Comparison of ENCODE assay signal across 21 cellular contexts in genomic region chr2:23423873-23424680, GRCh38. TPM values are rescaled to one million over a fixed set of nuclear protein-coding genes. Genes with fewer than 3 reads are reported as not detected.
A peak's percentile ranks its signal among the peaks of the same experiment; 100 is the strongest.
DNase-seq lines count a peak whose midpoint lies in the region; ATAC-seq and TF ChIP-seq lines count a peak whose summit lies in the region.
"Had no signal": no experiment of that assay in that cellular context is flagged by ENCODE, and none has a peak within 500 bp of the region (broad histone marks: within the 10 kb centered on the region; RNA-seq: fewer than 3 reads in every experiment).

No MANE protein-coding gene starts in this region.

- peaks cover 1% of the 10 kb centered on the region; the same call in 1 of the 2 replicates for H3K79me2 ChIP-seq in SK-N-SH (ENCODE audit: insufficient read depth)

- H2AK9ac ChIP-seq in IMR-90 (replicated peaks; ENCODE audit: low read depth, low read length, poor library complexity) = no peak overlapping the region

- H3F3A ChIP-seq in SK-N-SH (replicated peaks; ENCODE audit: insufficient read depth) = no peaks in the 10 kb centered on the region

- no peak overlapping the region for H3K4me3 ChIP-seq in IMR-90 (ENCODE audit: insufficient read depth, low read depth, low read length)
- no peak overlapping the region for H3K4me3 ChIP-seq in esophagus muscularis mucosa
- no peak overlapping the region for H3K4me3 ChIP-seq in neuronal stem cell (ENCODE audit: low read length in 2 of 2)
- no peak overlapping the region for H3K4me3 ChIP-seq in SK-N-SH (ENCODE audit: low read depth in 2 of 2, low read length in 1 of 2)

- H3K27ac ChIP-seq in IMR-90 (ENCODE audit: insufficient read depth, low read length) = no peak overlapping the region
- peak overlapping the region in 3 of 4 donors; percentile 16 to 32 (median 28) for H3K27ac ChIP-seq in esophagus muscularis mucosa (replicated peaks in 1 of 4)
- H3K27ac ChIP-seq in neuronal stem cell (replicated peaks; ENCODE audit: low read length) = no peak overlapping the region
- no peak overlapping the region for H3K27ac ChIP-seq in SK-N-SH (ENCODE audit: low read depth in 2 of 2, low read length in 1 of 2)
- H3K27ac ChIP-seq: C4-2B had no signal

- H4K8ac ChIP-seq in IMR-90 (ENCODE audit: low read depth in 2 of 2, low read length in 2 of 2) = no peak overlapping the region
- no peak overlapping the region for H4K8ac ChIP-seq in neuronal stem cell (ENCODE audit: low read depth, low read length)

- no peak for TF ChIP-seq EP300 in esophagus muscularis mucosa (IDR thresholded peaks at IDR 0.05)
- TF ChIP-seq EP300 in SK-N-SH (IDR thresholded peaks at IDR 0.05; ENCODE audit: borderline replicate concordance in 1 of 2, low read depth in 1 of 2, low read length in 1 of 2) = no peak

- peak overlapping the region; percentile 18 for H2BK12ac ChIP-seq in neuronal stem cell (ENCODE audit: low read length)

- H3K18ac ChIP-seq in IMR-90 (ENCODE audit: low read depth, low read length) (no peak overlapping the region), neuronal stem cell (ENCODE audit: low read length) (peak overlapping the region; percentile 39)

- intact Hi-C loops in IMR-90 (cut with micrococcal nuclease) = no loop called here
- intact Hi-C loops in esophagus muscularis mucosa (cut with DNase I) = loop anchor here (10.0 kb wide), 1 partner anchor 61 kb away; no protein-coding TSS in a partner anchor

- peak; percentile 53 for ATAC-seq in GM18867 (IDR thresholded peaks at IDR 0.05; ENCODE audit: unreplicated experiment)
- no peak for ATAC-seq in IMR-90 (ENCODE audit: low read depth)
- ATAC-seq in HG03097 (IDR thresholded peaks at IDR 0.05; ENCODE audit: low FRiP score, unreplicated experiment) = no peak
- ATAC-seq: activated T-helper 17 cell treated with anti-CD3 and anti-CD28 coated beads, Interleukin-2, amount 50 U/mL, for 72 hours; Panc1; stimulated activated naive CD8-positive, alpha-beta T cell treated with anti-CD3 and anti-CD28 coated beads, Interleukin-15, Interleukin-2, amounts not matched to agents 100 U/mL and 50 U/mL, for 24 hours; T-cell had no signal

- H3K4ac ChIP-seq in IMR-90 (ENCODE audit: low read depth, low read length) (no peak overlapping the region; the same call in 1 of the 2 replicates), neuronal stem cell (ENCODE audit: low read length) (no peak overlapping the region)

- TF ChIP-seq RAD21 in IMR-90 (IDR thresholded peaks at IDR 0.05; ENCODE audit: low read length) (no peak), SK-N-SH (IDR thresholded peaks at IDR 0.05; ENCODE audit: low read length) (no peak)

- WGBS in IMR-90 (ENCODE audit: extremely low coverage in 2 of 2, insufficient read length in 1 of 2), 2 experiments = 87% methylated on average over 3 of the region's 16 CpGs; no CpG with 5 or more reads in 1 of the 2 experiments
- WGBS in esophagus muscularis mucosa = 87% methylated on average over 16 of the region's 16 CpGs
- no CpG with 5 or more reads among the region's 16 CpGs for WGBS in neuronal stem cell (ENCODE audit: extremely low coverage in 2 of 2, insufficient read length in 2 of 2, insufficient replicate concordance in 1 of 2), 2 donors
- 86% methylated on average over 16 of the region's 16 CpGs for WGBS in SK-N-SH (ENCODE audit: low lambda C conversion rate)

- no peak overlapping the region for H2BK120ac ChIP-seq in IMR-90 (ENCODE audit: low read depth, low read length)
- H2BK120ac ChIP-seq in neuronal stem cell (ENCODE audit: low read depth, low read length) = no peak overlapping the region

- dilution Hi-C loops in IMR-90 (cut with HindIII; ENCODE audit: low sequenced_read_pairs, unreplicated experiment) = no loop called here

- H3K9ac ChIP-seq in IMR-90 (ENCODE audit: low read depth, low read length) (no peak overlapping the region), neuronal stem cell (ENCODE audit: low read depth, low read length, poor library complexity) (no peak overlapping the region), SK-N-SH (no peak overlapping the region)

- H2AFZ ChIP-seq in IMR-90 (replicated peaks; ENCODE audit: low read length, poor library complexity) = no peak overlapping the region
- no peak overlapping the region for H2AFZ ChIP-seq in neuronal stem cell (ENCODE audit: low read length)
- H2AFZ ChIP-seq in SK-N-SH (ENCODE audit: low read depth) = no peak overlapping the region

- H3K4me2 ChIP-seq in IMR-90 (ENCODE audit: low read depth, low read length) (no peak overlapping the region), neuronal stem cell (ENCODE audit: insufficient read depth, low read length, poor library complexity, severe bottlenecking) (no peak overlapping the region), SK-N-SH (no peak overlapping the region)

- H3K23ac ChIP-seq in IMR-90 (ENCODE audit: low read depth, low read length) = no peak overlapping the region
- no peak overlapping the region for H3K23ac ChIP-seq in neuronal stem cell (ENCODE audit: low read depth, low read length, poor library complexity)

- no peak overlapping the region for H2BK20ac ChIP-seq in IMR-90 (ENCODE audit: low read depth, low read length)

- in situ Hi-C loops in IMR-90 (cut with MboI; ENCODE audit: low sequenced_read_pairs) = no loop called here

- H4K5ac ChIP-seq in IMR-90 (ENCODE audit: low read depth, low read length) = no peak overlapping the region

- peaks cover 49% of the 10 kb centered on the region for H3K9me1 ChIP-seq in IMR-90 (ENCODE audit: insufficient read depth, low read length)

- H2BK15ac ChIP-seq in IMR-90 (ENCODE audit: low read depth, low read length) = 0 out of 3 replicates have a peak overlapping the region, but pooled peaks have one; percentile 33
- no peak overlapping the region for H2BK15ac ChIP-seq in neuronal stem cell (ENCODE audit: low read length)

- no peak overlapping the region for H2BK5ac ChIP-seq in IMR-90 (ENCODE audit: low read depth, low read length, poor library complexity, severe bottlenecking)
- H2BK5ac ChIP-seq in neuronal stem cell (ENCODE audit: low read length) = no peak overlapping the region

- TF ChIP-seq CTCF in IMR-90 (conservative IDR thresholded peaks at IDR 0.05; ENCODE audit: low read depth, low read length) (no peak), esophagus muscularis mucosa (IDR thresholded peaks at IDR 0.05) (no peak), SK-N-SH (IDR thresholded peaks at IDR 0.05) (no peak)

- no peaks in the 10 kb centered on the region for H3K9me3 ChIP-seq in IMR-90 (ENCODE audit: control insufficient read depth, insufficient read depth, low read length)
- H3K9me3 ChIP-seq in esophagus muscularis mucosa = no peaks in the 10 kb centered on the region
- peaks cover 0 to 2% of the 10 kb centered on the region in 2 donors for H3K9me3 ChIP-seq in neuronal stem cell (replicated peaks in 1 of 2; ENCODE audit: control insufficient read depth in 2 of 2, insufficient read depth in 1 of 2, low read depth in 1 of 2, low read length in 2 of 2)
- no peaks in the 10 kb centered on the region for H3K9me3 ChIP-seq in SK-N-SH

- H3K14ac ChIP-seq in IMR-90 (replicated peaks; ENCODE audit: low read depth, low read length) (no peak overlapping the region), neuronal stem cell (ENCODE audit: low read length) (no peak overlapping the region)

- POLR2A ChIA-PET in IMR-90 (lab: Charles Lee; ENCODE audit: unreplicated experiment) (no interaction called here), SK-N-SH (lab: Yijun Ruan, JAX) (no interaction called here)

- H2AK5ac ChIP-seq in IMR-90 (ENCODE audit: low read depth, low read length) (no peak overlapping the region), neuronal stem cell (ENCODE audit: low read depth, low read length) (no peak overlapping the region)

- H3K36me3 ChIP-seq in IMR-90 (ENCODE audit: control insufficient read depth, insufficient read depth, low read length) (no peaks in the 10 kb centered on the region), esophagus muscularis mucosa (no peaks in the 10 kb centered on the region), neuronal stem cell (replicated peaks in 1 of 2; ENCODE audit: control insufficient read depth in 2 of 2, insufficient read depth in 2 of 2, low read length in 2 of 2) (no peaks in the 10 kb centered on the region), SK-N-SH (replicated peaks in 1 of 2; ENCODE audit: control insufficient read depth in 1 of 2, insufficient read depth in 2 of 2, low read length in 1 of 2) (no peaks in the 10 kb centered on the region)

- peaks cover 42 to 73% of the 10 kb centered on the region in 2 experiments for H3K79me1 ChIP-seq in IMR-90 (ENCODE audit: low read depth in 1 of 2, low read length in 2 of 2)
- H3K79me1 ChIP-seq in neuronal stem cell (ENCODE audit: low read depth, low read length) = no peaks in the 10 kb centered on the region

- H3K27me3 ChIP-seq in IMR-90 (ENCODE audit: control insufficient read depth, insufficient read depth, low read length) (no peaks in the 10 kb centered on the region), esophagus muscularis mucosa (no peaks in the 10 kb centered on the region), neuronal stem cell (ENCODE audit: control insufficient read depth in 3 of 3, insufficient read depth in 3 of 3, low read depth in 1 of 3, low read length in 3 of 3) (no peaks in the 10 kb centered on the region), SK-N-SH (ENCODE audit: insufficient read depth) (no peaks in the 10 kb centered on the region)

- H3K4me1 ChIP-seq in IMR-90 (ENCODE audit: control insufficient read depth, insufficient read depth, low read length) (peaks cover 41% of the 10 kb centered on the region), esophagus muscularis mucosa (peaks cover 18 to 77% (median 68%) of the 10 kb centered on the region in 4 donors), neuronal stem cell (ENCODE audit: control insufficient read depth in 2 of 2, insufficient read depth in 1 of 2, low read depth in 1 of 2, low read length in 2 of 2) (peaks cover 10 to 17% of the 10 kb centered on the region in 2 donors), SK-N-SH (ENCODE audit: control insufficient read depth in 1 of 2, insufficient read depth in 2 of 2, low read depth in 1 of 2, low read length in 1 of 2) (peaks cover 15% of the 10 kb centered on the region in 2 experiments; a peak in 3 of 4 replicates)

- H4K91ac ChIP-seq in IMR-90 (ENCODE audit: insufficient read depth, low read depth, low read length) (no peak overlapping the region; the same call in 1 of the 2 replicates), neuronal stem cell (ENCODE audit: low read depth, low read length, poor library complexity) (no peak overlapping the region)

- H4K20me1 ChIP-seq in IMR-90 (ENCODE audit: insufficient read depth, low read length) (0 out of 2 replicates have a peak, but pooled peaks cover 3% of the 10 kb centered on the region), SK-N-SH (ENCODE audit: insufficient read depth) (no peaks in the 10 kb centered on the region)

- BruUV-seq in IMR-90 (replicated peaks; lab: Mats Ljungman, UMichigan) = no TSS peak

- TF ChIP-seq POLR2A in IMR-90 (IDR thresholded peaks at IDR 0.05; ENCODE audit: low read depth, low read length) (no peak), esophagus muscularis mucosa (IDR thresholded peaks at IDR 0.05; ENCODE audit: low read depth) (no peak)

- no peaks in the 10 kb centered on the region for H3K9me2 ChIP-seq in SK-N-SH

- DNase-seq in IMR-90 (no peak), esophagus muscularis mucosa (ENCODE audit: extremely low spot score) (no peak), neuronal stem cell (ENCODE audit: low spot score) (no peak), NCI-H1417 treated with DMSO at 0.1 percent for 48 hours (lab: John Stamatoyannopoulos, UW) (no peak), SK-N-SH (no peak)
- DNase-seq in activated CD4-positive, CD25-positive, alpha-beta regulatory T cell (lab: John Stamatoyannopoulos, UW) = no peak
- DNase-seq: activated CD4-positive, alpha-beta T cell treated with anti-CD3 and anti-CD28 coated beads for 1 hour; cortex of kidney; HFFc6; NCI-H1694 treated with DMSO at 0.1 percent for 48 hours; NCI-H2171; NCI-H510A treated with DMSO at 0.1 percent for 48 hours; NK-92 treated with Interleukin-12 subunit alpha and Interleukin-12 subunit beta, amount 100 ng/mL, for 24 hours; SIG-M5; stimulated activated naive CD8-positive, alpha-beta T cell treated with anti-CD3 and anti-CD28 coated beads, Interleukin-15, Interleukin-2, amounts not matched to agents 100 U/mL and 50 U/mL, for 24 hours; T-cell had no signal

- no peak overlapping the region for H3K56ac ChIP-seq in IMR-90 (ENCODE audit: extremely low read depth, insufficient read depth, low read length)

- CTCF ChIA-PET in IMR-90 (lab: Yijun Ruan, JAX) = no interaction called here
- CTCF ChIA-PET in SK-N-SH (lab: Yijun Ruan, JAX) = interaction anchor here (0.9 to 2.4 kb wide), 3 partner anchors 9 to 520 kb away, joined by 3 to 7 read pairs (median 4); no protein-coding TSS in a partner anchor

RNA-seq across cellular contexts. Expression of gene KLHL29, which starts 39.1 kb away (rescaled TPM):
- total RNA-seq in IMR-90 (2012; rRNA removed) (2.0 and 2.5 TPM in 2 replicates), esophagus muscularis mucosa (10 to 100 TPM; 22.0 to 26.1 (median 23.4) TPM)
- polyA plus RNA-seq in IMR-90 (2012; rRNA removed) (7.9 and 8.0 TPM in 2 replicates), SK-N-SH (2012; rRNA removed) (4.2 and 4.6 TPM in 2 replicates)
- polyA plus RNA-seq in IMR-90 (2012; cell fraction: cytosol; rRNA removed) = 3.8 and 7.2 TPM in 2 replicates
- 41.4 and 50.7 TPM in 2 replicates for polyA plus RNA-seq in IMR-90 (2012; cell fraction: nucleus; rRNA removed; ENCODE audit: low replicate concordance)
- 3.0 TPM for polyA plus RNA-seq in neuronal stem cell (2013, experiment 1 of 2)
- 3.0 TPM for polyA plus RNA-seq in neuronal stem cell (2013, experiment 2 of 2)
- polyA plus RNA-seq in SK-N-SH (2012; cell fraction: cytosol; rRNA removed) = 2.9 and 3.8 TPM in 2 replicates
- polyA plus RNA-seq in SK-N-SH (2012; cell fraction: nucleus; rRNA removed) = 17.7 and 21.5 TPM in 2 replicates

Comparison
In these comparisons a context has a peak if more than half of its experiments do, and no peak if none do; other contexts are left out.
1. H3K27ac ChIP-seq: peak in esophagus muscularis mucosa (3 of 4); none in IMR-90 (single experiment), neuronal stem cell (single experiment) and SK-N-SH (0 of 2).